In genomic region chr19:36526581-36526980, GRCh38 we compare ENCODE assay signal across 10 cellular contexts. TPM values are rescaled to one million over a fixed set of nuclear protein-coding genes. Genes with fewer than 3 reads are reported as not detected.
DNase-seq lines count a peak whose midpoint lies in the region; ATAC-seq and TF ChIP-seq lines count a peak whose summit lies in the region.
"Had no signal": no experiment of that assay in that cellular context is flagged by ENCODE, and none has a peak within 500 bp of the region (broad histone marks: within the 10 kb centered on the region; RNA-seq: fewer than 3 reads in every experiment).

No MANE protein-coding gene starts in this region.

- H3K9me3 ChIP-seq in PC-3 (ENCODE audit: low read length) (peaks cover 16% of the 10 kb centered on the region; the same call in 1 of the 2 replicates), endocrine pancreas (ENCODE audit: control insufficient read depth, low read length) (peaks cover 9% of the 10 kb centered on the region)

- CTCF ChIA-PET in PC-3 (lab: Charles Lee) = no interaction called here

- no peak overlapping the region for H3K9ac ChIP-seq in PC-3 (ENCODE audit: low read length)
- no peak overlapping the region for H3K9ac ChIP-seq in endocrine pancreas (ENCODE audit: control insufficient read depth, insufficient read depth, low read length)

- no peak overlapping the region for H3K27ac Mint-ChIP-seq in neural crest cell (ENCODE audit: unreplicated experiment)

- no peaks in the 10 kb centered on the region for H3K27me3 ChIP-seq in PC-3 (ENCODE audit: low read length)
- H3K27me3 ChIP-seq in endocrine pancreas (ENCODE audit: control insufficient read depth, insufficient read depth, low read length) = no peaks in the 10 kb centered on the region

- H3K4me1 ChIP-seq in PC-3 (ENCODE audit: insufficient read depth, low read length) (no peaks in the 10 kb centered on the region), endocrine pancreas (ENCODE audit: control insufficient read depth, insufficient read depth, low read length) (peaks cover 11% of the 10 kb centered on the region)

- no peak overlapping the region for H2AFZ ChIP-seq in PC-3 (ENCODE audit: low read length)

- peak overlapping the region; percentile 92; the same call in 1 of the 2 replicates for H3K4me2 ChIP-seq in PC-3 (ENCODE audit: low read length)

- no peak for TF ChIP-seq CTCF in PC-3 (conservative IDR thresholded peaks at IDR 0.05; ENCODE audit: low read depth, low read length)
- TF ChIP-seq CTCF in neural crest cell (conservative IDR thresholded peaks at IDR 0.05) = no peak

- ATAC-seq in PC-3 (no peak), HG02571 (IDR thresholded peaks at IDR 0.05; ENCODE audit: unreplicated experiment) (no peak), GM18511 (IDR thresholded peaks at IDR 0.05; ENCODE audit: unreplicated experiment) (no peak)

- H3K4me1 Mint-ChIP-seq in neural crest cell = peaks cover 21% of the 10 kb centered on the region

- no peaks in the 10 kb centered on the region for H3F3A ChIP-seq in PC-3 (ENCODE audit: low read length, unreplicated experiment)

- no peak overlapping the region for H3K27ac ChIP-seq in PC-3 (ENCODE audit: low read length)

- no TSS peak for BruUV-seq in PC-3 (replicated peaks; lab: Mats Ljungman, UMichigan)

- peak overlapping the region; percentile 99 for H3K4me3 Mint-ChIP-seq in neural crest cell

- POLR2A ChIA-PET in PC-3 (lab: Charles Lee; ENCODE audit: unreplicated experiment) = no interaction called here

- peaks cover 3% of the 10 kb centered on the region for H3K27me3 Mint-ChIP-seq in neural crest cell (ENCODE audit: low read depth)

- H3K36me3 Mint-ChIP-seq in neural crest cell (ENCODE audit: low read depth) = peaks cover 58% of the 10 kb centered on the region

- no peaks in the 10 kb centered on the region for H3K9me2 ChIP-seq in PC-3 (replicated peaks; ENCODE audit: low read length)

- peaks cover 21% of the 10 kb centered on the region for H3K9me3 Mint-ChIP-seq in neural crest cell

- peaks cover 41% of the 10 kb centered on the region for H3K36me3 ChIP-seq in PC-3 (ENCODE audit: low read depth, low read length)
- peaks cover 17% of the 10 kb centered on the region for H3K36me3 ChIP-seq in endocrine pancreas (ENCODE audit: control insufficient read depth, insufficient read depth, low read length)

- intact Hi-C loops in PC-3 (cut with micrococcal nuclease) = no loop called here

- DNase-seq in PC-3 (no peak), neural crest cell (ENCODE audit: low read depth, low spot score) (no peak), epidermal melanocyte (ENCODE audit: insufficient read length, low spot score) (no peak)
- DNase-seq: activated CD4-positive, alpha-beta T cell treated with anti-CD3 and anti-CD28 coated beads, Interleukin-2, amount 50 U/mL, for 1 hour; kidney glomerular epithelial cell; stimulated activated CD4-positive, alpha-beta T cell treated with anti-CD3 and anti-CD28 coated beads, Interleukin-12 subunit alpha, Interleukin-12 subunit beta, amount 100 ng/mL, for 4 hours had no signal

- peak overlapping the region; percentile 32; the same call in 1 of the 2 replicates for H3K4me3 ChIP-seq in GM08714 (ENCODE audit: low read length)
- H3K4me3 ChIP-seq in PC-3 (ENCODE audit: low read length) = peak overlapping the region; percentile 77; the same call in 1 of the 2 replicates
- peak overlapping the region; percentile 90 for H3K4me3 ChIP-seq in endocrine pancreas (ENCODE audit: control insufficient read depth, insufficient read depth, low read length)

- H4K20me1 ChIP-seq in PC-3 (ENCODE audit: low read length) = no peaks in the 10 kb centered on the region

- peaks cover 23% of the 10 kb centered on the region for H3K79me2 ChIP-seq in PC-3 (ENCODE audit: low read length)

RNA-seq across cellular contexts. Expression of gene ZNF260, which starts 1.5 kb away (rescaled TPM):
- 5.5 and 6.0 TPM in 2 replicates for total RNA-seq in PC-3 (2014; rRNA removed)
- total RNA-seq in neural crest cell = 32.1 and 46.4 TPM in 2 replicates

RNA-seq across cellular contexts. Expression of gene ZNF566, which starts 37.2 kb away (rescaled TPM):
- total RNA-seq in PC-3 (2014; rRNA removed) (3.1 and 7.8 TPM in 2 replicates), neural crest cell (20.8 and 26.9 TPM in 2 replicates)

RNA-seq across cellular contexts. Expression of gene ZNF529, which starts 46.5 kb away (rescaled TPM):
- total RNA-seq in PC-3 (2014; rRNA removed) (2.9 and 3.1 TPM in 2 replicates), neural crest cell (19.7 and 19.9 TPM in 2 replicates)

Comparison
In these comparisons a context has a peak if more than half of its experiments do, and no peak if none do; other contexts are left out.
1. H3K4me3 ChIP-seq: peak in every context shown above with its lines; median percentile 90 in endocrine pancreas; 77 in PC-3; 32 in GM08714.